ENCODE assay signal across 8 cellular contexts in genomic region chr15:72474466-72474911, GRCh38. TPM values are rescaled to one million over a fixed set of nuclear protein-coding genes. Genes with fewer than 3 reads are reported as not detected.
DNase-seq lines count a peak whose midpoint lies in the region; ATAC-seq and TF ChIP-seq lines count a peak whose summit lies in the region.

No MANE protein-coding gene starts in this region.

- peak overlapping the region; percentile 99 for H3K4me3 ChIP-seq in rectal smooth muscle tissue (ENCODE audit: low read length)

- peaks cover 30% of the 10 kb centered on the region for H3K4me1 ChIP-seq in rectal smooth muscle tissue (ENCODE audit: control insufficient read depth, insufficient read depth, low read length)

- H3K4me1 Mint-ChIP-seq in WTC11: peaks cover 24% of the 10 kb centered on the region

- H3K9ac ChIP-seq in rectal smooth muscle tissue (ENCODE audit: low read length): peak overlapping the region; percentile 98

- H3K9me3 Mint-ChIP-seq in WTC11: peaks cover 4% of the 10 kb centered on the region; the same call in 1 of the 2 replicates

- H3K27ac Mint-ChIP-seq in WTC11: 0 out of 2 replicates have a peak overlapping the region, but pooled peaks have one; percentile 78

- H3K36me3 Mint-ChIP-seq in WTC11: peaks cover 32% of the 10 kb centered on the region

- H3K27me3 Mint-ChIP-seq in WTC11 (ENCODE audit: low read depth): no peaks in the 10 kb centered on the region

- TF ChIP-seq CTCF in WTC11 (IDR thresholded peaks at IDR 0.05): no peak

- peak overlapping the region; percentile 100 for H3K27ac ChIP-seq in rectal smooth muscle tissue (ENCODE audit: low read depth, low read length)

- H3K27me3 ChIP-seq in rectal smooth muscle tissue (ENCODE audit: control insufficient read depth, insufficient read depth, low read length): no peaks in the 10 kb centered on the region

- peaks cover 8% of the 10 kb centered on the region for H3K36me3 ChIP-seq in rectal smooth muscle tissue (ENCODE audit: control insufficient read depth, insufficient read depth, low read length)

- ATAC-seq in GM18498 (IDR thresholded peaks at IDR 0.05; ENCODE audit: unreplicated experiment) (peak; percentile 7), HG02678 (IDR thresholded peaks at IDR 0.05; ENCODE audit: unreplicated experiment) (peak; percentile 9), WTC11 (peak; percentile 7), Right ventricle myocardium superior (ENCODE audit: poor library complexity) (peak; percentile 64)

- CTCF ChIA-PET in WTC11 (lab: Charles Lee): no interaction called here

- DNase-seq in WTC11 (ENCODE audit: low spot score) (peak; percentile 53), Right ventricle myocardium superior (no peak), cerebellum (ENCODE audit: low spot score) (no peak), DMS153 treated with DMSO at 0.1 percent for 48 hours (lab: John Stamatoyannopoulos, UW; ENCODE audit: unreplicated experiment) (no peak), GF-D8 (lab: John Stamatoyannopoulos, UW) (no peak)

- intact Hi-C loops in Right ventricle myocardium superior (cut with DNase I): no loop called here

- H3K4me3 Mint-ChIP-seq in WTC11: peak overlapping the region; percentile 96

- POLR2A ChIA-PET in WTC11 (lab: Charles Lee): no interaction called here

TF ChIP-seq in WTC11, 78 proteins besides CTCF, POLR2A, EP300 and RAD21 (continues in another document):
- no peak for TF ChIP-seq FOXJ3 (CRISPR knock-in tag; IDR thresholded peaks at IDR 0.05; ENCODE audit: borderline replicate concordance)
- TF ChIP-seq ZNF512 (CRISPR knock-in tag; IDR thresholded peaks at IDR 0.05; ENCODE audit: borderline replicate concordance): no peak
- TF ChIP-seq CREB1 (CRISPR knock-in tag; IDR thresholded peaks at IDR 0.05): no peak
- TF ChIP-seq, protein P1, sequence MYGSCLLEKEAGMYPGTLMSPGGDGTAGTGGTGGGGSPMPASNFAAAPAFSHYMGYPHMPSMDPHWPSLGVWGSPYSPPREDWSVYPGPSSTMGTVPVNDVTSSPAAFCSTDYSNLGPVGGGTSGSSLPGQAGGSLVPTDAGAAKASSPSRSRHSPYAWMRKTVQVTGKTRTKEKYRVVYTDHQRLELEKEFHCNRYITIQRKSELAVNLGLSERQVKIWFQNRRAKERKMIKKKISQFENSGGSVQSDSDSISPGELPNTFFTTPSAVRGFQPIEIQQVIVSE (CRISPR knock-in tag; IDR thresholded peaks at IDR 0.05; ENCODE audit: borderline replicate concordance): no peak
- TF ChIP-seq, protein P2, sequence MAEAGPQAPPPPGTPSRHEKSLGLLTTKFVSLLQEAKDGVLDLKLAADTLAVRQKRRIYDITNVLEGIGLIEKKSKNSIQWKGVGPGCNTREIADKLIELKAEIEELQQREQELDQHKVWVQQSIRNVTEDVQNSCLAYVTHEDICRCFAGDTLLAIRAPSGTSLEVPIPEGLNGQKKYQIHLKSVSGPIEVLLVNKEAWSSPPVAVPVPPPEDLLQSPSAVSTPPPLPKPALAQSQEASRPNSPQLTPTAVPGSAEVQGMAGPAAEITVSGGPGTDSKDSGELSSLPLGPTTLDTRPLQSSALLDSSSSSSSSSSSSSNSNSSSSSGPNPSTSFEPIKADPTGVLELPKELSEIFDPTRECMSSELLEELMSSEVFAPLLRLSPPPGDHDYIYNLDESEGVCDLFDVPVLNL (CRISPR knock-in tag; IDR thresholded peaks at IDR 0.05; ENCODE audit: borderline replicate concordance, low read depth): 0 out of 2 replicates have a peak, but pooled peaks have one; percentile 56
- TF ChIP-seq ZNF232 (CRISPR knock-in tag; IDR thresholded peaks at IDR 0.05): peak; percentile 32; the same call in 1 of the 2 replicates
- TF ChIP-seq ZNF396 (CRISPR knock-in tag; IDR thresholded peaks at IDR 0.05; ENCODE audit: borderline replicate concordance): no peak
- TF ChIP-seq HMGXB4 (CRISPR knock-in tag; IDR thresholded peaks at IDR 0.05): no peak; the same call in 1 of the 2 replicates
- 0 out of 2 replicates have a peak, but pooled peaks have one; percentile 4 for TF ChIP-seq CREM (CRISPR knock-in tag; IDR thresholded peaks at IDR 0.05)
- TF ChIP-seq, protein P3, sequence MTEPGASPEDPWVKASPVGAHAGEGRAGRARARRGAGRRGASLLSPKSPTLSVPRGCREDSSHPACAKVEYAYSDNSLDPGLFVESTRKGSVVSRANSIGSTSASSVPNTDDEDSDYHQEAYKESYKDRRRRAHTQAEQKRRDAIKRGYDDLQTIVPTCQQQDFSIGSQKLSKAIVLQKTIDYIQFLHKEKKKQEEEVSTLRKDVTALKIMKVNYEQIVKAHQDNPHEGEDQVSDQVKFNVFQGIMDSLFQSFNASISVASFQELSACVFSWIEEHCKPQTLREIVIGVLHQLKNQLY (CRISPR knock-in tag; IDR thresholded peaks at IDR 0.05): no peak
- peak; percentile 9; the same call in 1 of the 2 replicates for TF ChIP-seq FOXP4 (CRISPR knock-in tag; IDR thresholded peaks at IDR 0.05)
- peak; percentile 93; the same call in 1 of the 2 replicates for TF ChIP-seq KAT7 (CRISPR knock-in tag; IDR thresholded peaks at IDR 0.05; ENCODE audit: borderline replicate concordance)
- peak; percentile 72 for TF ChIP-seq ZNF263 (CRISPR knock-in tag; IDR thresholded peaks at IDR 0.05; ENCODE audit: low read depth)
- TF ChIP-seq, protein P4, sequence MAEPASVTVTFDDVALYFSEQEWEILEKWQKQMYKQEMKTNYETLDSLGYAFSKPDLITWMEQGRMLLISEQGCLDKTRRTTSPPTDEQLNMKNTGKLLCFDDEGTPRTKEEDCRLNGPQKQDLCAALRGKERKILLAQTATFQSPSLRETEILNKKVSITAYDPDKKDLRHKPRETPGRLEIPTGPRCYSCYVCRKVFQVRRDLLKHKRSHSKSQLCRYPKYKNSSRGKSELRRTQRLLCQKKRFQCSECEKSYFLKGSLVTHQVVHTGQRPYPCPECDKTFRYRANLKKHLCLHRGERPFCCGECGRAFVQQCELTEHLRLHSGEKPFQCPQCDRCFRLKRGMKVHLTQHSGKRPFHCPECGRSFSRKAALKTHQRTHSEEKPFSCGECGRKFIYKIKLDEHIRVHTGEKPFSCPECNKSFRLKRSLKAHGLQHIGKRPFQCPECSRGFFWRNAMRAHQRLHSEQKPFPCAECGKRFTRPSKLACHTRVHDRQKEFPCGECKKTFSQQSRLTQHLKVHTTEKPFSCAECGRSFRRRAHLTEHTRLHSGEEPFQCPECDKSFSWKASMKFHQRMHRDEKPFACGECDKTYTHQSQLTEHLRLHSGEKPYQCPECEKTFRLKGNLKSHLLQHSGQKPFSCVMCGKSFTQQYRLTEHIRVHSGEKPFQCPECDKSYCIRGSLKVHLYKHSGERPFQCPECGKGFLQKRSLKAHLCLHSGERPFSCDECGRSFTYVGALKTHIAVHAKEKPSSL (CRISPR knock-in tag; conservative IDR thresholded peaks at IDR 0.05): no peak

RNA-seq across cellular contexts. Expression of gene ARIH1, which starts 0.4 kb away (rescaled TPM):
- total RNA-seq in WTC11 (2021) (198 to 206 TPM (median 201 TPM) in 3 replicates), Right ventricle myocardium superior (176 TPM), cerebellum (52.6 TPM)

Comparison
In these comparisons a context has a peak if more than half of its experiments do, and no peak if none do; other contexts are left out.
1. ATAC-seq: peak in every context shown above with its lines; median percentile 64 in Right ventricle myocardium superior; 9 in HG02678; 7 in GM18498; 7 in WTC11.